Comparison of ENCODE assay signal across 21 cellular contexts in genomic region chr18:13574355-13574754, GRCh38.
"Had no signal": no experiment of that assay in that cellular context is flagged by ENCODE, and none has a peak within 500 bp of the region (broad histone marks: within the 10 kb centered on the region; RNA-seq: fewer than 3 reads in every experiment).

No MANE protein-coding gene starts in this region.

- H3K27ac ChIP-seq: epithelial cell of prostate, esophagus squamous epithelium, foreskin keratinocyte, left ventricle myocardium inferior, lower lobe of right lung, parathyroid adenoma, prostate gland, thoracic aorta had no signal

- H3K4me1 ChIP-seq: foreskin keratinocyte, parathyroid adenoma, prostate gland, uterus had no signal

- ATAC-seq: foreskin keratinocyte; left cardiac atrium; lower lobe of right lung; sciatic nerve; stimulated activated naive CD8-positive, alpha-beta T cell treated with anti-CD3 and anti-CD28 coated beads, Interleukin-15, Interleukin-2, amounts not matched to agents 100 U/mL and 50 U/mL, for 24 hours had no signal

- H3K27me3 ChIP-seq: esophagus squamous epithelium, foreskin keratinocyte, uterus had no signal

- DNase-seq: effector memory CD4-positive, alpha-beta T cell; esophagus squamous epithelium; foreskin keratinocyte; kidney; left cardiac atrium; left ventricle myocardium inferior; lower lobe of right lung; mesenchymal stem cell; midbrain; occipital lobe; stimulated activated CD4-positive, alpha-beta T cell treated with anti-CD3 and anti-CD28 coated beads, Interleukin-12 subunit alpha, Interleukin-12 subunit beta, amount 100 ng/mL, for 4 hours; uterus had no signal

- H3K9me3 Mint-ChIP-seq: central memory CD8-positive, alpha-beta T cell; nephron; type B pancreatic cell had no signal

- H3K4me3 ChIP-seq: esophagus squamous epithelium, left ventricle myocardium inferior, lower lobe of right lung, prostate gland, thoracic aorta, uterus had no signal

- H3K36me3 Mint-ChIP-seq: type B pancreatic cell had no signal

- H3K36me3 ChIP-seq: esophagus squamous epithelium, left ventricle myocardium inferior, lower lobe of right lung, prostate gland, thoracic aorta, uterus had no signal

- H3K9me3 ChIP-seq: esophagus squamous epithelium, left ventricle myocardium inferior, lower lobe of right lung, prostate gland, thoracic aorta, uterus had no signal

- H3K4me1 Mint-ChIP-seq: nephron had no signal

- H3K27ac Mint-ChIP-seq: nephron, type B pancreatic cell had no signal

- H3K4me3 Mint-ChIP-seq: central memory CD8-positive, alpha-beta T cell; nephron; type B pancreatic cell had no signal
